ENCODE assay signal across 14 cellular contexts in genomic region chr2:118010470-118010869, GRCh38. TPM values are rescaled to one million over a fixed set of nuclear protein-coding genes. Genes with fewer than 3 reads are reported as not detected.
DNase-seq lines count a peak whose midpoint lies in the region; ATAC-seq, FAIRE-seq and TF ChIP-seq lines count a peak whose summit lies in the region.
"Had no signal": no experiment of that assay in that cellular context is flagged by ENCODE, and none has a peak within 500 bp of the region (broad histone marks: within the 10 kb centered on the region; RNA-seq: fewer than 3 reads in every experiment).

No MANE protein-coding gene starts in this region.

- POLR2A ChIA-PET in GM12878 (lab: Charles Lee) = no interaction called here
- POLR2A ChIA-PET in activated CD4-positive, alpha-beta T cell treated with anti-CD3 and anti-CD28 coated beads for 36 hours (lab: Charles Lee) = no interaction called here

- no peak for TF ChIP-seq CTCF in Loucy (conservative IDR thresholded peaks at IDR 0.05; ENCODE audit: low read length)
- no peak for TF ChIP-seq CTCF in GM12878 (IDR thresholded peaks at IDR 0.05 in 2 of 3, conservative IDR thresholded peaks at IDR 0.05 in 1 of 3; ENCODE audit: control insufficient read depth in 2 of 3, extremely low read depth in 1 of 3, insufficient read depth in 1 of 3, low read depth in 3 of 3, low read length in 3 of 3)

- peaks cover 38% of the 10 kb centered on the region for H3K4me1 ChIP-seq in Loucy (ENCODE audit: insufficient read depth, low read length, poor library complexity, severe bottlenecking)
- H3K4me1 ChIP-seq in GM12878 (ENCODE audit: control insufficient read depth, insufficient read depth, low read length) = peaks cover 5% of the 10 kb centered on the region

- CTCF ChIA-PET in GM12878 (lab: Yijun Ruan, JAX) = interaction anchor here (2.4 to 2.5 kb wide), 2 partner anchors 7 to 197 kb away, joined by 15 to 49 read pairs; partner anchors contain the start of gene DDX18
- CTCF ChIA-PET in activated CD4-positive, alpha-beta T cell treated with anti-CD3 and anti-CD28 coated beads for 36 hours (lab: Charles Lee) = interaction anchor here (0.6 to 2.7 kb wide), 5 partner anchors 7 to 196 kb away, joined by 3 to 22 read pairs (median 3); partner anchors contain the start of genes DDX18 and INSIG2

- H3K36me3 Mint-ChIP-seq in activated naive CD8-positive, alpha-beta T cell = peaks cover 5% of the 10 kb centered on the region
- H3K36me3 Mint-ChIP-seq in activated naive CD8-positive, alpha-beta T cell treated with anti-CD3 and anti-CD28 coated beads, Interleukin-2, amount 50 U/mL, for 24 hours (ENCODE audit: low read depth) = peaks cover 31% of the 10 kb centered on the region
- peaks cover 28% of the 10 kb centered on the region for H3K36me3 Mint-ChIP-seq in activated CD4-positive, alpha-beta T cell treated with anti-CD3 and anti-CD28 coated beads for 36 hours (ENCODE audit: low read depth)

- no peak for TF ChIP-seq POLR2A in GM12878 (IDR thresholded peaks at IDR 0.05; ENCODE audit: low read depth, low read length)

- no peak for ATAC-seq in activated naive CD8-positive, alpha-beta T cell treated with anti-CD3 and anti-CD28 coated beads, Interleukin-2, amount 50 U/mL, for 24 hours
- no peak for ATAC-seq in GM12878
- no peak for ATAC-seq in activated CD4-positive, alpha-beta T cell treated with anti-CD3 and anti-CD28 coated beads for 36 hours
- ATAC-seq: A549 had no signal

- no peak for FAIRE-seq in GM12878 (lab: Jason Lieb, UNC)
- FAIRE-seq: A549 had no signal

- H2AFZ ChIP-seq in Loucy (ENCODE audit: low read length) (no peak overlapping the region), GM12878 (ENCODE audit: control insufficient read depth, low read depth, low read length) (no peak overlapping the region)

- TF ChIP-seq RAD21 in GM12878 (IDR thresholded peaks at IDR 0.05; ENCODE audit: insufficient read depth, low read depth, low read length) = no peak

- H3K27ac ChIP-seq in GM12878 (ENCODE audit: control insufficient read depth, insufficient read depth) = no peak overlapping the region
- H3K27ac ChIP-seq: A549 had no signal

- H3K36me3 ChIP-seq in Loucy (ENCODE audit: insufficient read depth, low read length) (peaks cover 32% of the 10 kb centered on the region; the same call in 1 of the 2 replicates), GM12878 (ENCODE audit: control insufficient read depth in 2 of 2, insufficient read depth in 2 of 2, low read length in 1 of 2) (peaks cover 4 to 5% of the 10 kb centered on the region in 2 experiments; a peak in 3 of 4 replicates)

- H3K27me3 Mint-ChIP-seq in activated naive CD8-positive, alpha-beta T cell = no peaks in the 10 kb centered on the region
- H3K27me3 Mint-ChIP-seq in activated naive CD8-positive, alpha-beta T cell treated with anti-CD3 and anti-CD28 coated beads, Interleukin-2, amount 50 U/mL, for 24 hours = no peaks in the 10 kb centered on the region
- no peaks in the 10 kb centered on the region for H3K27me3 Mint-ChIP-seq in activated CD4-positive, alpha-beta T cell treated with anti-CD3 and anti-CD28 coated beads for 36 hours

- peaks cover 52% of the 10 kb centered on the region for H4K20me1 ChIP-seq in Loucy (ENCODE audit: insufficient read depth, low read length, poor library complexity, severe bottlenecking)
- peaks cover 6% of the 10 kb centered on the region for H4K20me1 ChIP-seq in GM12878 (ENCODE audit: control insufficient read depth, insufficient read depth)

- H3K4me2 ChIP-seq in Loucy (ENCODE audit: low read depth, low read length, poor library complexity, severe bottlenecking) = peak overlapping the region; percentile 83
- peak overlapping the region; percentile 46 for H3K4me2 ChIP-seq in GM12878 (ENCODE audit: control insufficient read depth, insufficient read depth)
- H3K4me2 ChIP-seq: A549 had no signal

- no peak overlapping the region for H3K4me3 Mint-ChIP-seq in activated naive CD8-positive, alpha-beta T cell
- no peak overlapping the region for H3K4me3 Mint-ChIP-seq in activated naive CD8-positive, alpha-beta T cell treated with anti-CD3 and anti-CD28 coated beads, Interleukin-2, amount 50 U/mL, for 24 hours
- H3K4me3 Mint-ChIP-seq in activated CD4-positive, alpha-beta T cell treated with anti-CD3 and anti-CD28 coated beads for 36 hours = no peak overlapping the region
- H3K4me3 Mint-ChIP-seq: H9 had no signal

- TF ChIP-seq EP300 in GM12878 (IDR thresholded peaks at IDR 0.05; ENCODE audit: borderline replicate concordance in 1 of 2, control insufficient read depth in 1 of 2, low read depth in 2 of 2, low read length in 2 of 2) = no peak

- intact Hi-C loops in GM12878 (cut with micrococcal nuclease; ENCODE audit: unreplicated experiment) = no loop called here
- intact Hi-C loops in activated CD4-positive, alpha-beta T cell treated with anti-CD3 and anti-CD28 coated beads for 36 hours (cut with DNase I, micrococcal nuclease) = loop anchor here in 1 of 2 experiments (5.0 kb wide), 1 partner anchor 1357 kb away; the partner anchor contains the start of genes C2orf76 and DBI

- RAD21 ChIA-PET in GM12878 (lab: Charles Lee; ENCODE audit: unreplicated experiment) = interaction anchor here (1.0 to 1.9 kb wide), 2 partner anchors 8 to 139 kb away, joined by 3 to 21 read pairs; no protein-coding TSS in a partner anchor

- H3F3A ChIP-seq in Loucy (ENCODE audit: low read depth) = no peaks in the 10 kb centered on the region

- H3K4me1 Mint-ChIP-seq in activated naive CD8-positive, alpha-beta T cell (ENCODE audit: low read depth) = peaks cover 44% of the 10 kb centered on the region
- H3K4me1 Mint-ChIP-seq in activated naive CD8-positive, alpha-beta T cell treated with anti-CD3 and anti-CD28 coated beads, Interleukin-2, amount 50 U/mL, for 24 hours = peaks cover 39% of the 10 kb centered on the region
- H3K4me1 Mint-ChIP-seq in activated CD4-positive, alpha-beta T cell treated with anti-CD3 and anti-CD28 coated beads for 36 hours = peaks cover 44% of the 10 kb centered on the region

- BruUV-seq in GM12878 (replicated peaks; lab: Mats Ljungman, UMichigan) = no TSS peak

- H3K27me3 ChIP-seq in Loucy (ENCODE audit: insufficient read depth, low read length, poor library complexity, severe bottlenecking) (peaks cover 4% of the 10 kb centered on the region), GM12878 (replicated peaks in 1 of 2; ENCODE audit: control insufficient read depth in 2 of 2, insufficient read depth in 2 of 2, low read length in 1 of 2) (no peaks in the 10 kb centered on the region)

- H3K4me3 ChIP-seq in Loucy (ENCODE audit: low read length, poor library complexity, severe bottlenecking) = peak overlapping the region; percentile 99
- no peak overlapping the region for H3K4me3 ChIP-seq in GM12878
- H3K4me3 ChIP-seq: A549 had no signal

- peaks cover 63% of the 10 kb centered on the region for H3K79me2 ChIP-seq in Loucy (ENCODE audit: insufficient read depth, low read length)
- peaks cover 35% of the 10 kb centered on the region for H3K79me2 ChIP-seq in GM12878 (ENCODE audit: control insufficient read depth, insufficient read depth, low read length)

- SMC1A ChIA-PET in GM12878 (lab: Charles Lee; ENCODE audit: uncharacterized antibody, unreplicated experiment) = interaction anchor here (1.4 kb wide), 1 partner anchor 198 kb away, joined by 4 read pairs; no protein-coding TSS in a partner anchor

- H3K9me3 ChIP-seq in Loucy (ENCODE audit: insufficient read depth, low read depth, low read length) = no peaks in the 10 kb centered on the region
- H3K9me3 ChIP-seq in GM12878 (replicated peaks; ENCODE audit: control insufficient read depth, insufficient read depth, low read length) = no peaks in the 10 kb centered on the region
- H3K9me3 ChIP-seq: A549 had no signal

- peak overlapping the region; percentile 7 for H3K27ac Mint-ChIP-seq in activated naive CD8-positive, alpha-beta T cell
- H3K27ac Mint-ChIP-seq in activated naive CD8-positive, alpha-beta T cell treated with anti-CD3 and anti-CD28 coated beads, Interleukin-2, amount 50 U/mL, for 24 hours = no peak overlapping the region
- no peak overlapping the region for H3K27ac Mint-ChIP-seq in activated CD4-positive, alpha-beta T cell treated with anti-CD3 and anti-CD28 coated beads for 36 hours
- H3K27ac Mint-ChIP-seq: H9 had no signal

- in situ Hi-C loops in GM12878 (cut with MboI) = no loop called here

- no peaks in the 10 kb centered on the region for H3K9me3 Mint-ChIP-seq in activated naive CD8-positive, alpha-beta T cell (ENCODE audit: low read depth)
- no peaks in the 10 kb centered on the region for H3K9me3 Mint-ChIP-seq in activated naive CD8-positive, alpha-beta T cell treated with anti-CD3 and anti-CD28 coated beads, Interleukin-2, amount 50 U/mL, for 24 hours
- no peaks in the 10 kb centered on the region for H3K9me3 Mint-ChIP-seq in activated CD4-positive, alpha-beta T cell treated with anti-CD3 and anti-CD28 coated beads for 36 hours (ENCODE audit: low read depth)
- H3K9me3 Mint-ChIP-seq: H9 had no signal

- DNase-seq in activated naive CD8-positive, alpha-beta T cell treated with anti-CD3 and anti-CD28 coated beads, Interleukin-2, amount 50 U/mL, for 24 hours = no peak
- DNase-seq in GM12878 (ENCODE audit: low read depth, low spot score) (no peak), SIG-M5 treated with dmso at 0.1 percent for 504 hours (lab: John Stamatoyannopoulos, UW; ENCODE audit: unreplicated experiment) (no peak), midbrain (lab: John Stamatoyannopoulos, UW) (no peak), kidney glomerular epithelial cell (lab: John Stamatoyannopoulos, UW) (no peak)
- DNase-seq in activated CD4-positive, alpha-beta T cell treated with anti-CD3 and anti-CD28 coated beads for 36 hours = no peak
- DNase-seq: C1 segment of cervical spinal cord, H9, NCI-H1930, NCI-H526 treated with DMSO at 0.1 percent for 48 hours, SHP77 treated with DMSO at 0.1 percent for 48 hours had no signal

- H3K9me2 ChIP-seq in Loucy (replicated peaks; ENCODE audit: low read depth, low read length) = no peaks in the 10 kb centered on the region

- H3K9ac ChIP-seq in Loucy (ENCODE audit: low read depth, low read length, poor library complexity, severe bottlenecking) (peak overlapping the region; percentile 94), GM12878 (ENCODE audit: control insufficient read depth, insufficient read depth, low read length) (no peak overlapping the region)

RNA-seq across cellular contexts. Expression of gene CCDC93, which starts 3.4 kb away (rescaled TPM):
- total RNA-seq in GM12878 (2013; cell fraction: nucleolus; rRNA removed) = 95.8 and 133 TPM in 2 replicates
- total RNA-seq in GM12878 (2014; rRNA removed) (13.8 and 18.1 TPM in 2 replicates), GM12878 (2014; rRNA removed; fragmentation: Illumina TruSeq; extraction: Trizol) (16.3 and 17.4 TPM in 2 replicates), GM12878 (2021) (15.8 and 17.1 TPM in 2 replicates)
- 8.9 TPM for polyA plus RNA-seq in GM12878 (2011; ENCODE audit: low read depth)
- polyA plus RNA-seq in GM12878 (2011; rRNA removed) (27.2 and 27.6 TPM in 2 replicates), GM12878 (2014; fragmentation: Illumina TruSeq; extraction: Trizol) (14.3 and 20.7 TPM in 2 replicates), GM12878 (2014; fragmentation: Nextera tagmentation; extraction: Ambion mirVana) (1 to 10 TPM; 3.6 to 4.0 TPM), GM12878 (2014; rRNA removed) (12.2 and 14.4 TPM in 2 replicates), GM12878 (2016; fragmentation: Nextera tagmentation; extraction: Ambion mirVana) (10 to 100 TPM; 11.3 to 13.1 TPM)
- polyA plus RNA-seq in GM12878 (2011; cell fraction: cytosol; rRNA removed) = 12.7 and 15.6 TPM in 2 replicates
- 105 and 122 TPM in 2 replicates for polyA plus RNA-seq in GM12878 (2011; cell fraction: nucleus; rRNA removed)
- polyA plus RNA-seq in GM12878 (2012) = 9.5 and 12.9 TPM in 2 replicates
- polyA minus RNA-seq in GM12878 (2011; rRNA and poly(A)+ RNA removed) = 22.3 and 25.7 TPM in 2 replicates
- 4.5 and 5.3 TPM in 2 replicates for polyA minus RNA-seq in GM12878 (2011; cell fraction: cytosol; rRNA and poly(A)+ RNA removed)
- polyA minus RNA-seq in GM12878 (2011; cell fraction: nucleus; rRNA and poly(A)+ RNA removed) = 56.3 and 72.3 TPM in 2 replicates
- 10 to 100 TPM; 26.2 to 39.5 TPM for total RNA-seq in activated CD4-positive, alpha-beta T cell treated with anti-CD3 and anti-CD28 coated beads for 36 hours
